15 cellular contexts compared by ENCODE assay signal in the genomic region with DNA sequence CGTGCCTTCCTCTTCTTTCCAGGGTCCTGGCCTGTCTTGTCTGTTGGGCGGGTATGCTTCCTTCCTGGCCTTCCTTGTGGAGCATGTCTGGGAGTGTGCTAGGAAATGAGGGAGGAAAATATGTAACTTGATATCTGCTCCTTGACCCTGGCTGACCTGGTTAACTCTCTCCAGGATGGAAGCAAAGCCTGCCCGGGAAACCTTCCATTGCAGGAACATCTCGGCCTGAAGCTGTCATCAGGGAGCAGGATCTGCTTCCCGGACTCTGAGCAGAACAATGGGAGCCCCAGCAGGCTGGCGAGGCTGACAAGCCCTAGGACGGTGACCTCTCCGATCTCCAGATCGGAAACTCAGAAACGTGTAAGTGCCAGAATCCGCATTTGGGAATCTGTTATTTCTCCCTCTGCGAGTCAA.
DNase-seq lines count a peak whose midpoint lies in the region; ATAC-seq and TF ChIP-seq lines count a peak whose summit lies in the region.
"Had no signal": no experiment of that assay in that cellular context is flagged by ENCODE, and none has a peak within 500 bp of the region (broad histone marks: within the 10 kb centered on the region; RNA-seq: fewer than 3 reads in every experiment).

No MANE protein-coding gene starts in this region.

- H3K27ac ChIP-seq in ascending aorta = peak overlapping the region; percentile 48 to 70
- H3K27ac ChIP-seq in effector memory CD4-positive, alpha-beta T cell (ENCODE audit: insufficient read depth, low read length, poor library complexity, severe bottlenecking) = no peak overlapping the region
- H3K27ac ChIP-seq: BLaER1 treated with 17β-estradiol and CSF1 and Interleukin-3, amounts not matched to agents 10 nM and 100 nM; epithelial cell of prostate had no signal

- no peak overlapping the region for H3K4me3 Mint-ChIP-seq in stimulated activated naive B cell treated with anti-CD40 and anti-IgM and Interleukin-4, amounts not matched to agents 10 μg/mL and 1 μg/mL and 100 μg/mL, for 72 hours
- H3K4me3 Mint-ChIP-seq: activated B cell treated with CpG ODN at 0.5 μM for 24 hours had no signal

- H3K4me1 Mint-ChIP-seq in stimulated activated naive B cell treated with anti-CD40 and anti-IgM and Interleukin-4, amounts not matched to agents 10 μg/mL and 1 μg/mL and 100 μg/mL, for 72 hours = peaks cover 6 to 12% of the 10 kb centered on the region in 2 donors

- no peaks in the 10 kb centered on the region for H3K4me1 ChIP-seq in ascending aorta
- peaks cover 15% of the 10 kb centered on the region for H3K4me1 ChIP-seq in effector memory CD4-positive, alpha-beta T cell (ENCODE audit: control insufficient read depth, insufficient read depth, low read length, poor library complexity, severe bottlenecking)

- DNase-seq in EL (peak; percentile 60), ascending aorta (ENCODE audit: low spot score in 2 of 2) (peak in 1 of 2 donors; percentile 73), left ventricle myocardium superior (peak; percentile 61), retina (peak; percentile 30), NCI-H1930 (lab: John Stamatoyannopoulos, UW) (no peak)
- DNase-seq in activated CD8-positive, alpha-beta memory T cell treated with anti-CD3 and anti-CD28 coated beads for 24 hours = no peak
- no peak for DNase-seq in stimulated activated naive B cell treated with anti-CD40 and anti-IgM and Interleukin-4, amounts not matched to agents 10 μg/mL and 1 μg/mL and 100 μg/mL, for 72 hours
- DNase-seq in effector memory CD4-positive, alpha-beta T cell = no peak
- DNase-seq: activated B cell treated with CpG ODN at 0.5 μM for 24 hours; activated naive CD4-positive, alpha-beta T cell; NCI-H1048; stimulated activated CD4-positive, alpha-beta T cell treated with anti-CD3 and anti-CD28 coated beads, Interleukin-4, amount 100 ng/mL, for 24 hours had no signal

- H3K9me3 Mint-ChIP-seq in stimulated activated naive B cell treated with anti-CD40 and anti-IgM and Interleukin-4, amounts not matched to agents 10 μg/mL and 1 μg/mL and 100 μg/mL, for 72 hours = no peaks in the 10 kb centered on the region
- H3K9me3 Mint-ChIP-seq: activated B cell treated with CpG ODN at 0.5 μM for 24 hours had no signal

- intact Hi-C loops in ascending aorta (cut with DNase I) = no loop called here
- intact Hi-C loops in left ventricle myocardium superior (cut with micrococcal nuclease) = no loop called here

- peak; percentile 82 for ATAC-seq in left ventricle myocardium superior
- no peak for ATAC-seq in stimulated activated naive B cell treated with anti-CD40 and anti-IgM and Interleukin-4, amounts not matched to agents 10 μg/mL and 1 μg/mL and 100 μg/mL, for 72 hours (replicated peaks)
- ATAC-seq: GM12878 had no signal

- TF ChIP-seq CTCF in ascending aorta (IDR thresholded peaks at IDR 0.05) = no peak

- no peaks in the 10 kb centered on the region for H3K27me3 ChIP-seq in ascending aorta
- H3K27me3 ChIP-seq in effector memory CD4-positive, alpha-beta T cell (replicated peaks; ENCODE audit: control insufficient read depth, insufficient read depth, low read length, poor library complexity, severe bottlenecking) = no peaks in the 10 kb centered on the region
- H3K27me3 ChIP-seq: BLaER1 treated with 17β-estradiol and CSF1 and Interleukin-3, amounts not matched to agents 10 nM and 100 nM had no signal

- H3K9me3 ChIP-seq in ascending aorta = no peaks in the 10 kb centered on the region
- no peaks in the 10 kb centered on the region for H3K9me3 ChIP-seq in effector memory CD4-positive, alpha-beta T cell (ENCODE audit: control insufficient read depth, low read length)

- H3K27me3 Mint-ChIP-seq in stimulated activated naive B cell treated with anti-CD40 and anti-IgM and Interleukin-4, amounts not matched to agents 10 μg/mL and 1 μg/mL and 100 μg/mL, for 72 hours = no peaks in the 10 kb centered on the region
- H3K27me3 Mint-ChIP-seq: activated B cell treated with CpG ODN at 0.5 μM for 24 hours had no signal

- H3K27ac Mint-ChIP-seq in stimulated activated naive B cell treated with anti-CD40 and anti-IgM and Interleukin-4, amounts not matched to agents 10 μg/mL and 1 μg/mL and 100 μg/mL, for 72 hours = no peak overlapping the region
- H3K27ac Mint-ChIP-seq: activated B cell treated with CpG ODN at 0.5 μM for 24 hours had no signal

- H3K36me3 ChIP-seq in ascending aorta = no peaks in the 10 kb centered on the region
- no peaks in the 10 kb centered on the region for H3K36me3 ChIP-seq in effector memory CD4-positive, alpha-beta T cell (ENCODE audit: control insufficient read depth, insufficient read depth, low read length)
- H3K36me3 ChIP-seq: BLaER1 treated with 17β-estradiol and CSF1 and Interleukin-3, amounts not matched to agents 10 nM and 100 nM had no signal

- H3K4me3 ChIP-seq in ascending aorta = peak overlapping the region in 1 of 2 donors; percentile 49
- no peak overlapping the region for H3K4me3 ChIP-seq in effector memory CD4-positive, alpha-beta T cell (ENCODE audit: insufficient read depth, low read depth, low read length, poor library complexity, severe bottlenecking)
- H3K4me3 ChIP-seq: BLaER1 treated with 17β-estradiol and CSF1 and Interleukin-3, amounts not matched to agents 10 nM and 100 nM; GM12878 had no signal

- no peaks in the 10 kb centered on the region for H3K36me3 Mint-ChIP-seq in stimulated activated naive B cell treated with anti-CD40 and anti-IgM and Interleukin-4, amounts not matched to agents 10 μg/mL and 1 μg/mL and 100 μg/mL, for 72 hours

Comparison
In these comparisons a context has a peak if more than half of its experiments do, and no peak if none do; other contexts are left out.
1. DNase-seq: peak in EL (single experiment), left ventricle myocardium superior (single experiment) and retina (single experiment); none in activated CD8-positive, alpha-beta memory T cell treated with anti-CD3 and anti-CD28 coated beads for 24 hours (single experiment), NCI-H1930 (0 of 2), stimulated activated naive B cell treated with anti-CD40 and anti-IgM and Interleukin-4, amounts not matched to agents 10 μg/mL and 1 μg/mL and 100 μg/mL, for 72 hours (single experiment) and effector memory CD4-positive, alpha-beta T cell (0 of 3).